In the genomic region with DNA sequence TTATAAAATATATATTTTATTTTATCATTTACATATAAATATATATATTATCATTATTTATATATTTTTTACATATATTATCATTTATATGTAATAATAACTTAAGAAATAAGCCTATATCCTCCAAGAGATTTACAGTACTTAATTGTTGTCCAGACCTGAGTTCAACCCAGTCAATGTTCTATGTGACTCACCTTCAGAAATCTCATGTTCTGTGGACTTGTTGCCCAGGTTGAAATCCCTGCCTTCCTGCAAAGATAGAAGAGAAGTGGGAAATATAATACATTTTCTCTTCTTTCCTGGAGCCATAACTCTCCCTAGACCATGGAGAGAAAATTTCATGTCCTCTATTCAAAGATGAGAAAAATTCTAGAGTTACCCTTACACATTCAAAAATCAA, we compare ENCODE assay signal across 20 cellular contexts.
DNase-seq lines count a peak whose midpoint lies in the region; ATAC-seq and TF ChIP-seq lines count a peak whose summit lies in the region.
"Had no signal": no experiment of that assay in that cellular context is flagged by ENCODE, and none has a peak within 500 bp of the region (broad histone marks: within the 10 kb centered on the region; RNA-seq: fewer than 3 reads in every experiment).

No MANE protein-coding gene starts in this region.

- peak overlapping the region; percentile 63 to 70 for H3K27ac ChIP-seq in tibial artery
- H3K27ac ChIP-seq: 22Rv1 had no signal

- H3K36me3 ChIP-seq in tibial artery = no peaks in the 10 kb centered on the region

- peaks cover 6% of the 10 kb centered on the region for H3K9me3 Mint-ChIP-seq in activated naive CD4-positive, alpha-beta T cell treated with anti-CD3 and anti-CD28 coated beads for 36 hours
- H3K9me3 Mint-ChIP-seq: type B pancreatic cell had no signal

- TF ChIP-seq CTCF in epithelial cell of esophagus (IDR thresholded peaks at IDR 0.05; ENCODE audit: insufficient read depth, low read depth, low read length, missing control alignments) = no peak
- no peak for TF ChIP-seq CTCF in tibial artery (IDR thresholded peaks at IDR 0.05)

- intact Hi-C loops in tibial artery (cut with DNase I; ENCODE audit: low total_unique reads) = no loop called here
- intact Hi-C loops in activated naive CD4-positive, alpha-beta T cell treated with anti-CD3 and anti-CD28 coated beads for 36 hours (cut with micrococcal nuclease) = no loop called here

- no peak for ATAC-seq in HG02981 (IDR thresholded peaks at IDR 0.05; ENCODE audit: unreplicated experiment)
- ATAC-seq: stimulated activated naive CD8-positive, alpha-beta T cell treated with anti-CD3 and anti-CD28 coated beads, Interleukin-15, amount 100 ng/mL, for 72 hours had no signal

- H3K9me3 ChIP-seq in tibial artery = no peaks in the 10 kb centered on the region

- H3K4me3 Mint-ChIP-seq in activated naive CD4-positive, alpha-beta T cell treated with anti-CD3 and anti-CD28 coated beads for 36 hours = no peak overlapping the region
- H3K4me3 Mint-ChIP-seq: activated naive CD8-positive, alpha-beta T cell; nephron; stimulated activated naive CD8-positive, alpha-beta T cell treated with anti-CD3 and anti-CD28 coated beads, Interleukin-15, amount 100 ng/mL, for 72 hours; type B pancreatic cell had no signal

- DNase-seq in DMS53 (lab: John Stamatoyannopoulos, UW) (peak; percentile 40), DMS53 treated with DMSO at 0.1 percent for 48 hours (lab: John Stamatoyannopoulos, UW; ENCODE audit: unreplicated experiment) (no peak), M059J (ENCODE audit: low read depth) (peak; percentile 16), epithelial cell of esophagus (ENCODE audit: low read depth) (peak; percentile 11), tibial artery (no peak)
- no peak for DNase-seq in activated T-cell treated with anti-CD3 and anti-CD28 coated beads, Interleukin-2, amount 50 U/mL, for 1 hour
- DNase-seq in activated naive CD4-positive, alpha-beta T cell treated with anti-CD3 and anti-CD28 coated beads for 36 hours = no peak
- DNase-seq: activated CD4-positive, alpha-beta T cell treated with anti-CD3 and anti-CD28 coated beads for 4 hours; effector memory CD4-positive, alpha-beta T cell; NCI-H1436; NCI-H2171 treated with DMSO at 0.1 percent for 48 hours; SHP77; stimulated activated naive CD8-positive, alpha-beta T cell treated with anti-CD3 and anti-CD28 coated beads, Interleukin-15, amount 100 ng/mL, for 72 hours; T-helper 1 cell had no signal

- no peaks in the 10 kb centered on the region for H3K36me3 Mint-ChIP-seq in activated naive CD4-positive, alpha-beta T cell treated with anti-CD3 and anti-CD28 coated beads for 36 hours (ENCODE audit: low read depth)
- H3K36me3 Mint-ChIP-seq: activated naive CD8-positive, alpha-beta T cell; type B pancreatic cell had no signal

- H3K4me3 ChIP-seq in epithelial cell of esophagus (ENCODE audit: low read length) = no peak overlapping the region
- H3K4me3 ChIP-seq in tibial artery = no peak overlapping the region
- H3K4me3 ChIP-seq: skin epidermis had no signal

- CTCF ChIA-PET in activated naive CD4-positive, alpha-beta T cell treated with anti-CD3 and anti-CD28 coated beads for 36 hours (lab: Charles Lee) = no interaction called here

- H3K27me3 ChIP-seq in tibial artery = no peaks in the 10 kb centered on the region

- no peak overlapping the region for H3K27ac Mint-ChIP-seq in activated naive CD4-positive, alpha-beta T cell treated with anti-CD3 and anti-CD28 coated beads for 36 hours
- H3K27ac Mint-ChIP-seq: activated naive CD8-positive, alpha-beta T cell; nephron; stimulated activated naive CD8-positive, alpha-beta T cell treated with anti-CD3 and anti-CD28 coated beads, Interleukin-15, amount 100 ng/mL, for 72 hours; type B pancreatic cell had no signal

- peaks cover 2% of the 10 kb centered on the region for H3K27me3 Mint-ChIP-seq in activated naive CD4-positive, alpha-beta T cell treated with anti-CD3 and anti-CD28 coated beads for 36 hours (ENCODE audit: low read depth)
- H3K27me3 Mint-ChIP-seq: activated naive CD8-positive, alpha-beta T cell; stimulated activated naive CD8-positive, alpha-beta T cell treated with anti-CD3 and anti-CD28 coated beads, Interleukin-15, amount 100 ng/mL, for 72 hours; type B pancreatic cell had no signal

- peaks cover 0 to 12% (median 0%) of the 10 kb centered on the region in 4 donors for H3K4me1 ChIP-seq in tibial artery

- H3K4me1 Mint-ChIP-seq in activated naive CD4-positive, alpha-beta T cell treated with anti-CD3 and anti-CD28 coated beads for 36 hours (ENCODE audit: low read depth) = no peaks in the 10 kb centered on the region
- H3K4me1 Mint-ChIP-seq: nephron; stimulated activated naive CD8-positive, alpha-beta T cell treated with anti-CD3 and anti-CD28 coated beads, Interleukin-15, amount 100 ng/mL, for 72 hours had no signal

Comparison
In these comparisons a context has a peak if more than half of its experiments do, and no peak if none do; other contexts are left out.
1. DNase-seq: peak in DMS53 (single experiment), M059J (single experiment) and epithelial cell of esophagus (single experiment); none in DMS53 treated with DMSO at 0.1 percent for 48 hours (single experiment), tibial artery (0 of 2), activated T-cell treated with anti-CD3 and anti-CD28 coated beads, Interleukin-2, amount 50 U/mL, for 1 hour (single experiment) and activated naive CD4-positive, alpha-beta T cell treated with anti-CD3 and anti-CD28 coated beads for 36 hours (single experiment).